Comparison of ENCODE assay signal across 15 cellular contexts in the genomic region with DNA sequence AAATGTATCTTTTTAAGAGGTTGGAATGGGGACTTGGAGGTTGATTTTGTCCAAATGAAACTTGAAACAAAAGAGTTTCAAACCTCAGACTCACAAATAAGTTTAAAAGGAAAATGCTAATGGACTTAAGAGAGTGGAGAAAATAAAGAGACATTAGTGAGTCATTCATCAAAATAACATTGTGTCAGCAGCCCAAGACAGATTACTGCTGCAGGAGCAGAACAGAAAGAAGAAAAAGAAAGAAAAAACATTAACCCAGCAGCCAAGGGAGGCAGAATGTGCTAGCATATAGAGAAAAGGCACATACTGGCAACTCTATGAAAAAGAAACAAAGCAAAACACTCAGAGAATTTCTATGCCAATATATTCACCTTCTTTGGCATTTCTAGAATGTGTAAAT. TPM values are rescaled to one million over a fixed set of nuclear protein-coding genes. Genes with fewer than 3 reads are reported as not detected.
"Had no signal": no experiment of that assay in that cellular context is flagged by ENCODE, and none has a peak within 500 bp of the region (broad histone marks: within the 10 kb centered on the region; RNA-seq: fewer than 3 reads in every experiment).

No MANE protein-coding gene starts in this region.

- H3K4me3 Mint-ChIP-seq: activated CD8-positive, alpha-beta T cell treated with anti-CD3 and anti-CD28 coated beads for 36 hours; effector memory CD8-positive, alpha-beta T cell; stimulated activated memory B cell treated with anti-CD40 and anti-IgM and Interleukin-4, amounts not matched to agents 10 μg/mL and 1 μg/mL and 100 μg/mL, for 72 hours had no signal

- H3K27ac Mint-ChIP-seq: activated CD8-positive, alpha-beta T cell treated with anti-CD3 and anti-CD28 coated beads for 36 hours; effector memory CD8-positive, alpha-beta T cell; stimulated activated memory B cell treated with anti-CD40 and anti-IgM and Interleukin-4, amounts not matched to agents 10 μg/mL and 1 μg/mL and 100 μg/mL, for 72 hours had no signal

- H3K9me3 ChIP-seq: adrenal gland, pancreas had no signal

- H3K27me3 ChIP-seq: adrenal gland, cardiac muscle cell, pancreas had no signal

- H3K27me3 Mint-ChIP-seq: activated CD8-positive, alpha-beta T cell treated with anti-CD3 and anti-CD28 coated beads for 36 hours; effector memory CD8-positive, alpha-beta T cell; stimulated activated memory B cell treated with anti-CD40 and anti-IgM and Interleukin-4, amounts not matched to agents 10 μg/mL and 1 μg/mL and 100 μg/mL, for 72 hours had no signal

- H3K9me3 Mint-ChIP-seq: activated CD8-positive, alpha-beta T cell treated with anti-CD3 and anti-CD28 coated beads for 36 hours; stimulated activated memory B cell treated with anti-CD40 and anti-IgM and Interleukin-4, amounts not matched to agents 10 μg/mL and 1 μg/mL and 100 μg/mL, for 72 hours had no signal

- H3K4me3 ChIP-seq: adrenal gland, cardiac muscle cell, pancreas, SK-N-MC had no signal

- H3K36me3 ChIP-seq: adrenal gland had no signal

- H3K36me3 Mint-ChIP-seq: stimulated activated memory B cell treated with anti-CD40 and anti-IgM and Interleukin-4, amounts not matched to agents 10 μg/mL and 1 μg/mL and 100 μg/mL, for 72 hours had no signal

- H3K27ac ChIP-seq: adrenal gland, cardiac muscle cell, pancreas, SK-N-MC had no signal

- DNase-seq: activated CD4-positive, alpha-beta T cell treated with anti-CD3 and anti-CD28 coated beads for 4 hours; activated CD8-positive, alpha-beta memory T cell treated with anti-CD3 and anti-CD28 coated beads, Interleukin-2, amount 50 U/mL, for 48 hours; activated CD8-positive, alpha-beta T cell treated with anti-CD3 and anti-CD28 coated beads for 36 hours; activated naive CD4-positive, alpha-beta T cell treated with Interleukin-2 at 50 U/mL for 16 hours; adrenal gland; cortex of kidney; effector memory CD8-positive, alpha-beta T cell; kidney; left ventricle myocardium superior; pancreas; small intestine had no signal

- H3K4me1 Mint-ChIP-seq: stimulated activated memory B cell treated with anti-CD40 and anti-IgM and Interleukin-4, amounts not matched to agents 10 μg/mL and 1 μg/mL and 100 μg/mL, for 72 hours had no signal

RNA-seq across cellular contexts. Expression of a gene that starts 42.6 kb away (rescaled TPM):
- total RNA-seq: activated CD8-positive, alpha-beta T cell treated with anti-CD3 and anti-CD28 coated beads for 36 hours; T-helper 1 cell treated with Interleukin-12 subunit alpha and Interleukin-12 subunit beta and Interleukin-4 antibody, amounts not matched to agents 30 ng/mL and 1 ng/mL, for 36 hours had no signal
